ENCODE assay signal across 14 cellular contexts in the genomic region with DNA sequence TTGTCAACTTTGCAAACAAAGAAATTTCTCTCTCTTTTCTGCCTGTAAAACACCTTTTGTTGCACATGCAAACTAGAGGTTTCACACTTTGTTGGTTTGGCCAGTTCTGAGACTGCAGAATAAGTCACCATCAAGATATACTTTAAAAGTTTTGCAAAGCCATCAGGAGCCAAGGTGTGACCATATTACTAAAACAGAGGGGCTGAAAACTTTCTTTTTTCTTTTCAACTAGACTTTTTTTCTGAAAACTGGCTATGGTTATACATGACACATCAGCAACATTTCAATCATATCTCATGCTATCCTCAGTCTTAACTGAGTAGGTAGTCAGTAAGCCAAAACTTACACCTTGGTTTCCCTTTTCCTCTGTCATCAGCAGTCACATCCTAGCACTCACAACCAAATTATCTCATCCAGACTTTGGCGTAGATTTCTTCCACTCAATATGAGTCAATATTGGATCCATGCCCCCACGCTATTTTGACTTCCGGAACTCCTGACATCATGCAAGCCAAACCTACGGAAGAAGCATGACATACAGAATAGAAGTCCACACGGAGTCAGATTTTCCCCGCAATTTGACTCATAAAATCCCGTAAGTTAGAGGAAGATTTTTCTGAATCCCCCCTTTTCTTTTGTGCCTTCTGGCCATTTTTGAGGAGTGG. TPM values are rescaled to one million over a fixed set of nuclear protein-coding genes. Genes with fewer than 3 reads are reported as not detected.
A peak's percentile ranks its signal among the peaks of the same experiment; 100 is the strongest.
DNase-seq lines count a peak whose midpoint lies in the region; ATAC-seq and TF ChIP-seq lines count a peak whose summit lies in the region.
"Had no signal": no experiment of that assay in that cellular context is flagged by ENCODE, and none has a peak within 500 bp of the region (broad histone marks: within the 10 kb centered on the region; RNA-seq: fewer than 3 reads in every experiment).

No MANE protein-coding gene starts in this region.

- H2AK5ac ChIP-seq in mesenchymal stem cell (ENCODE audit: low read length, severe bottlenecking) = no peak overlapping the region

- H3K4me3 ChIP-seq in mesenchymal stem cell (ENCODE audit: insufficient read depth in 1 of 2, low read depth in 1 of 2, low read length in 2 of 2) = no peak overlapping the region
- H3K4me3 ChIP-seq: SK-N-MC had no signal

- peaks cover 10% of the 10 kb centered on the region in 2 experiments for H3K27me3 ChIP-seq in mesenchymal stem cell (ENCODE audit: control insufficient read depth in 1 of 2, insufficient read depth in 1 of 2, low read length in 2 of 2)

- TF ChIP-seq POLR2A in GM18505 (IDR thresholded peaks at IDR 0.05; ENCODE audit: borderline replicate concordance, extremely low read depth, insufficient read depth, insufficient read length) = no peak

- H3K14ac ChIP-seq in mesenchymal stem cell (ENCODE audit: low read length in 2 of 2) = no peak overlapping the region

- no peak overlapping the region for H3K4me2 ChIP-seq in mesenchymal stem cell (ENCODE audit: low read length, poor library complexity, severe bottlenecking)

- peaks cover 72% of the 10 kb centered on the region for H3K4me1 Mint-ChIP-seq in activated T-helper 1 cell treated with anti-CD3 and anti-CD28 coated beads, Interleukin-12 subunit alpha, Interleukin-12 subunit beta, Interleukin-2, Interleukin-4 antibody, amounts not matched to agents 30 ng/mL and 10 ng/mL and 1 ng/mL, durations not matched to agents 14 hours and 24 hours and 36 hours (ENCODE audit: low read depth)

- H3K36me3 ChIP-seq in mesenchymal stem cell (ENCODE audit: control insufficient read depth in 1 of 2, insufficient read depth in 2 of 2, low read depth in 1 of 2, low read length in 2 of 2) = no peaks in the 10 kb centered on the region

- DNase-seq in activated T-helper 1 cell treated with anti-CD3 and anti-CD28 coated beads, Interleukin-12 subunit alpha, Interleukin-12 subunit beta, Interleukin-2, Interleukin-4 antibody, amounts not matched to agents 30 ng/mL and 10 ng/mL and 1 ng/mL, durations not matched to agents 14 hours and 24 hours and 36 hours (ENCODE audit: low spot score) = peak; percentile 34
- no peak for DNase-seq in DMS79 (lab: John Stamatoyannopoulos, UW)
- no peak for DNase-seq in mesenchymal stem cell
- no peak for DNase-seq in COLO668 (lab: John Stamatoyannopoulos, UW; ENCODE audit: unreplicated experiment)
- DNase-seq in cerebellar cortex (ENCODE audit: low spot score) = no peak
- DNase-seq: foreskin fibroblast, left ventricle myocardium superior, NCI-H226 had no signal

- no peaks in the 10 kb centered on the region for H3K4me1 ChIP-seq in mesenchymal stem cell (ENCODE audit: control insufficient read depth, insufficient read depth, low read depth, low read length)

- no peaks in the 10 kb centered on the region for H3K79me1 ChIP-seq in mesenchymal stem cell (replicated peaks; ENCODE audit: low read length, poor library complexity, severe bottlenecking)

- intact Hi-C loops in activated T-helper 1 cell treated with anti-CD3 and anti-CD28 coated beads, Interleukin-12 subunit alpha, Interleukin-12 subunit beta, Interleukin-2, Interleukin-4 antibody, amounts not matched to agents 30 ng/mL and 10 ng/mL and 1 ng/mL, durations not matched to agents 14 hours and 24 hours and 36 hours (cut with micrococcal nuclease) = loop anchor here (1.0 to 5.0 kb wide), 13 partner anchors 12 to 531 kb away; no protein-coding TSS in a partner anchor

- no peak overlapping the region for H3K18ac ChIP-seq in mesenchymal stem cell (ENCODE audit: low read depth in 1 of 2, low read length in 2 of 2)

- no peak overlapping the region for H4K8ac ChIP-seq in mesenchymal stem cell (ENCODE audit: low read length)

- H3K23ac ChIP-seq in mesenchymal stem cell (ENCODE audit: low read length in 2 of 2) = no peak overlapping the region

- no peaks in the 10 kb centered on the region for H3K9me3 ChIP-seq in mesenchymal stem cell (ENCODE audit: control insufficient read depth, low read length)

- peak overlapping the region; percentile 78 for H3K27ac Mint-ChIP-seq in activated T-helper 1 cell treated with anti-CD3 and anti-CD28 coated beads, Interleukin-12 subunit alpha, Interleukin-12 subunit beta, Interleukin-2, Interleukin-4 antibody, amounts not matched to agents 30 ng/mL and 10 ng/mL and 1 ng/mL, durations not matched to agents 14 hours and 24 hours and 36 hours
- H3K27ac Mint-ChIP-seq: progenitor cell of endocrine pancreas had no signal

- H3K4ac ChIP-seq in mesenchymal stem cell (ENCODE audit: low read depth in 1 of 2, low read length in 2 of 2) = no peak overlapping the region

- H3K36me3 Mint-ChIP-seq in activated T-helper 1 cell treated with anti-CD3 and anti-CD28 coated beads, Interleukin-12 subunit alpha, Interleukin-12 subunit beta, Interleukin-2, Interleukin-4 antibody, amounts not matched to agents 30 ng/mL and 10 ng/mL and 1 ng/mL, durations not matched to agents 14 hours and 24 hours and 36 hours (ENCODE audit: low read depth) = peaks cover 11% of the 10 kb centered on the region

- H2AFZ ChIP-seq in mesenchymal stem cell (ENCODE audit: low read depth, low read length) = no peak overlapping the region

- no peak overlapping the region for H4K91ac ChIP-seq in mesenchymal stem cell (ENCODE audit: low read length)

- H2BK120ac ChIP-seq in mesenchymal stem cell (ENCODE audit: low read depth, low read length) = no peak overlapping the region

- H2BK15ac ChIP-seq in mesenchymal stem cell (ENCODE audit: low read depth, poor library complexity, severe bottlenecking) = no peak overlapping the region

- peak overlapping the region; percentile 61 for H3K4me3 Mint-ChIP-seq in activated T-helper 1 cell treated with anti-CD3 and anti-CD28 coated beads, Interleukin-12 subunit alpha, Interleukin-12 subunit beta, Interleukin-2, Interleukin-4 antibody, amounts not matched to agents 30 ng/mL and 10 ng/mL and 1 ng/mL, durations not matched to agents 14 hours and 24 hours and 36 hours

- no peak overlapping the region for H2BK12ac ChIP-seq in mesenchymal stem cell (ENCODE audit: low read length in 2 of 2)

- no peak overlapping the region for H3K27ac ChIP-seq in mesenchymal stem cell (ENCODE audit: low read length, poor library complexity, severe bottlenecking)
- H3K27ac ChIP-seq: SK-N-MC had no signal

- WGBS in mesenchymal stem cell = 97% methylated on average over 7 of the region's 7 CpGs

- H3K9ac ChIP-seq in mesenchymal stem cell (ENCODE audit: low read length) = no peak overlapping the region

- H2BK5ac ChIP-seq in mesenchymal stem cell (ENCODE audit: low read depth, low read length, poor library complexity, severe bottlenecking) = no peak overlapping the region

- peaks cover 7% of the 10 kb centered on the region for H3K9me3 Mint-ChIP-seq in activated T-helper 1 cell treated with anti-CD3 and anti-CD28 coated beads, Interleukin-12 subunit alpha, Interleukin-12 subunit beta, Interleukin-2, Interleukin-4 antibody, amounts not matched to agents 30 ng/mL and 10 ng/mL and 1 ng/mL, durations not matched to agents 14 hours and 24 hours and 36 hours

- ATAC-seq in GM18505 (IDR thresholded peaks at IDR 0.05; ENCODE audit: unreplicated experiment) (peak; percentile 58), GM19467 (IDR thresholded peaks at IDR 0.05; ENCODE audit: unreplicated experiment) (peak; percentile 53), HG03064 (IDR thresholded peaks at IDR 0.05; ENCODE audit: low read depth, unreplicated experiment) (peak; percentile 78)
- ATAC-seq: left ventricle myocardium superior had no signal

- no peaks in the 10 kb centered on the region for H3K27me3 Mint-ChIP-seq in activated T-helper 1 cell treated with anti-CD3 and anti-CD28 coated beads, Interleukin-12 subunit alpha, Interleukin-12 subunit beta, Interleukin-2, Interleukin-4 antibody, amounts not matched to agents 30 ng/mL and 10 ng/mL and 1 ng/mL, durations not matched to agents 14 hours and 24 hours and 36 hours (ENCODE audit: insufficient read depth)
- H3K27me3 Mint-ChIP-seq: progenitor cell of endocrine pancreas had no signal

RNA-seq across cellular contexts. Expression of a gene that starts 4.1 kb away (rescaled TPM):
- total RNA-seq in activated T-helper 1 cell treated with anti-CD3 and anti-CD28 coated beads, Interleukin-12 subunit alpha, Interleukin-12 subunit beta, Interleukin-2, Interleukin-4 antibody, amounts not matched to agents 30 ng/mL and 10 ng/mL and 1 ng/mL, durations not matched to agents 14 hours and 24 hours and 36 hours = 2,121 and 2,175 TPM in 2 replicates
- polyA plus RNA-seq in mesenchymal stem cell (2013, experiment 1 of 2) = not detected
- not detected for polyA plus RNA-seq in mesenchymal stem cell (2013, experiment 2 of 2)
- total RNA-seq: cerebellum, left ventricle myocardium superior, progenitor cell of endocrine pancreas had no signal
